8 cellular contexts compared by ENCODE assay signal in the genomic region with DNA sequence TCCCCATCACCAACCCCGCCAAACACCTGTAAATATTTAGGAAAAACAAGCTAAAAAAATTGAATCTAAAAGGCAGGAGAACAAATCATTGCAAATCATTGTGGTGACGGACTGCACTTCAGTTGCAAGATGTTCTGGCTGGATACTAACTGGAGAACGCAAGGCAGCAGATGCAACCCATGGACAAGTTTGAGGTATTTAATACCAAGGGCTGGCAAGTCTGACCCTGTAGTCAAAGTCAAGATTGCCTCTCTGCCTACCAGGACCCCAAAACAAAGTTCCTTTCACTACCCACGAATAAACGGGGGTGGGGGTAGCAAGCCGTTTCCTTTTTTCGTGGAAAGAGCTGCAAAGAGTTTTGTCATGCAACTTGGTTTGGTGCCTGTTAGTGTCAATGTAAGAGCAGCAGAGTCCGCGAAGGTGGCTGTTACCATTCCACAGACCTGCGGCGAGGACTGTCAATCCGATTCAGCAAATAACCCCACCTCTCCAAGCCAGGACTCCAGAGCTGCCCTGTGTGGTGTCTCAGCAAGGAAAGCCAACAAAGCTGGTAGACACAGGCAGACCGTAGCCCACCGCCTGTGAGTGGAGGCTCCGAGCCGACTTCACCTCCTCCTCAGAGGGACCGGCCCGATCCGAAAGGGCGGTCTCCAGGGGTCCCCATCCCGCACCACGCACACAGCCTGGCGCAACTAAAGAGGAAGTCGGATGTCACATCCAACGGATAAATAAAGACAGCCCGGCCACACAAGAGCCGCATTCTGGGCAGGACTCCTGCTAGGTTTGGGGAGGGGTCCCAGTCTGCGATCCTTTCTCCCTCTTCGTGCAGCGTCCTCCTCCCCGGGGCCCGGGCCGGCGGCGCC. TPM values are rescaled to one million over a fixed set of nuclear protein-coding genes. Genes with fewer than 3 reads are reported as not detected.
DNase-seq lines count a peak whose midpoint lies in the region; ATAC-seq and TF ChIP-seq lines count a peak whose summit lies in the region.

No MANE protein-coding gene starts in this region.

- peaks cover 8% of the 10 kb centered on the region for H3K4me1 ChIP-seq in IMR-90 (ENCODE audit: control insufficient read depth, insufficient read depth, low read length)

- TF ChIP-seq CTCF in GM10266 (IDR thresholded peaks at IDR 0.05; ENCODE audit: control insufficient read depth, insufficient read depth, low read depth, missing control alignments) (no peak), IMR-90 (conservative IDR thresholded peaks at IDR 0.05; ENCODE audit: low read depth, low read length) (no peak), activated B cell treated with CpG ODN at 0.5 μM for 24 hours (IDR thresholded peaks at IDR 0.05) (no peak)

- H2BK15ac ChIP-seq in IMR-90 (ENCODE audit: low read depth, low read length): no peak overlapping the region

- peak overlapping the region; percentile 96 for H2AFZ ChIP-seq in IMR-90 (replicated peaks; ENCODE audit: low read length, poor library complexity)

- no peak overlapping the region; the same call in 1 of the 2 replicates for H3K56ac ChIP-seq in IMR-90 (ENCODE audit: extremely low read depth, insufficient read depth, low read length)

- peak overlapping the region; percentile 84 for H3K23ac ChIP-seq in IMR-90 (ENCODE audit: low read depth, low read length)

- peak overlapping the region; percentile 41 for H4K5ac ChIP-seq in IMR-90 (ENCODE audit: low read depth, low read length)

- H3K9ac ChIP-seq in IMR-90 (ENCODE audit: low read depth, low read length): peak overlapping the region; percentile 72

- peak; percentile 60 for DNase-seq in GM10266 (ENCODE audit: extremely low spot score)
- no peak for DNase-seq in IMR-90
- peak; percentile 49 for DNase-seq in activated B cell treated with CpG ODN at 0.5 μM for 24 hours
- peak; percentile 30 for DNase-seq in dermis blood vessel endothelial cell
- DNase-seq in medulla oblongata (ENCODE audit: extremely low spot score): peak; percentile 53
- peak; percentile 44 to 57 for DNase-seq in stimulated activated CD8-positive, alpha-beta memory T cell treated with anti-CD3 and anti-CD28 coated beads, Interleukin-7, amount 100 ng/mL, for 1 hour (ENCODE audit: low read depth in 2 of 2)
- no peak for DNase-seq in HPDE6-E6E7 (ENCODE audit: extremely low spot score)

- peak overlapping the region; percentile 95 for H3K4me3 Mint-ChIP-seq in activated B cell treated with CpG ODN at 0.5 μM for 24 hours

- no peaks in the 10 kb centered on the region for H3K9me3 ChIP-seq in IMR-90 (ENCODE audit: control insufficient read depth, insufficient read depth, low read length)

- in situ Hi-C loops in IMR-90 (cut with MboI; ENCODE audit: low sequenced_read_pairs): loop anchor here (5.0 kb wide), 2 partner anchors 122 to 192 kb away; no protein-coding TSS in a partner anchor

- intact Hi-C loops in IMR-90 (cut with micrococcal nuclease): loop anchor here (2.0 to 10.0 kb wide), 4 partner anchors 68 to 295 kb away; no protein-coding TSS in a partner anchor
- intact Hi-C loops in activated B cell treated with CpG ODN at 0.5 μM for 24 hours (cut with micrococcal nuclease): loop anchor here (1.0 to 5.0 kb wide), 8 partner anchors 17 to 196 kb away; partner anchors contain the start of gene SF3B1

- H2BK5ac ChIP-seq in IMR-90 (ENCODE audit: low read depth, low read length, poor library complexity, severe bottlenecking): no peak overlapping the region

- no peak for TF ChIP-seq RAD21 in IMR-90 (IDR thresholded peaks at IDR 0.05; ENCODE audit: low read length)

- POLR2A ChIA-PET in IMR-90 (lab: Charles Lee; ENCODE audit: unreplicated experiment): no interaction called here
- POLR2A ChIA-PET in activated B cell treated with CpG ODN at 0.5 μM for 24 hours (lab: Charles Lee): interaction anchor here (0.6 to 9.3 kb wide), 31 partner anchors 13 to 1139 kb away, joined by 3 to 173 read pairs (median 7); partner anchors contain the start of genes HSPE1 and STK17B

- H3K9me1 ChIP-seq in IMR-90 (ENCODE audit: insufficient read depth, low read length): no peaks in the 10 kb centered on the region

- H3K36me3 Mint-ChIP-seq in activated B cell treated with CpG ODN at 0.5 μM for 24 hours (ENCODE audit: low read depth): peaks cover 17% of the 10 kb centered on the region

- H3K27me3 Mint-ChIP-seq in activated B cell treated with CpG ODN at 0.5 μM for 24 hours: no peaks in the 10 kb centered on the region

- peaks cover 56% of the 10 kb centered on the region for H3K4me1 Mint-ChIP-seq in activated B cell treated with CpG ODN at 0.5 μM for 24 hours

- no peaks in the 10 kb centered on the region for H3K36me3 ChIP-seq in IMR-90 (ENCODE audit: control insufficient read depth, insufficient read depth, low read length)

- peak overlapping the region; percentile 98 for H3K4me3 ChIP-seq in IMR-90 (ENCODE audit: insufficient read depth, low read depth, low read length)

- peak overlapping the region; percentile 4; the same call in 1 of the 2 replicates for H2BK120ac ChIP-seq in IMR-90 (ENCODE audit: low read depth, low read length)

- peak overlapping the region; percentile 2; the same call in 1 of the 2 replicates for H3K18ac ChIP-seq in IMR-90 (ENCODE audit: low read depth, low read length)

- no peak overlapping the region for H2AK5ac ChIP-seq in IMR-90 (ENCODE audit: low read depth, low read length)

- TF ChIP-seq POLR2A in IMR-90 (IDR thresholded peaks at IDR 0.05; ENCODE audit: low read depth, low read length): no peak

- peaks cover 0 to 10% of the 10 kb centered on the region in 2 experiments; a peak in 2 of 4 replicates for H3K79me1 ChIP-seq in IMR-90 (ENCODE audit: low read depth in 1 of 2, low read length in 2 of 2)

- H3K4me2 ChIP-seq in IMR-90 (ENCODE audit: low read depth, low read length): peak overlapping the region; percentile 83

- no peaks in the 10 kb centered on the region for H3K9me3 Mint-ChIP-seq in activated B cell treated with CpG ODN at 0.5 μM for 24 hours

- peak overlapping the region; percentile 44 for H3K14ac ChIP-seq in IMR-90 (replicated peaks; ENCODE audit: low read depth, low read length)

- H4K91ac ChIP-seq in IMR-90 (ENCODE audit: insufficient read depth, low read depth, low read length): no peak overlapping the region

- H3K27ac ChIP-seq in IMR-90 (ENCODE audit: insufficient read depth, low read length): peak overlapping the region; percentile 8; the same call in 1 of the 2 replicates

- no peaks in the 10 kb centered on the region for H4K20me1 ChIP-seq in IMR-90 (ENCODE audit: insufficient read depth, low read length)

- H3K27me3 ChIP-seq in IMR-90 (ENCODE audit: control insufficient read depth, insufficient read depth, low read length): no peaks in the 10 kb centered on the region; the same call in 1 of the 2 replicates

- dilution Hi-C loops in IMR-90 (cut with HindIII; ENCODE audit: low sequenced_read_pairs, unreplicated experiment): no loop called here

- H3K27ac Mint-ChIP-seq in activated B cell treated with CpG ODN at 0.5 μM for 24 hours: peak overlapping the region; percentile 95

- no peak overlapping the region for H2BK20ac ChIP-seq in IMR-90 (ENCODE audit: low read depth, low read length)

- 90% methylated on average over 2 of the region's 35 CpGs; no CpG with 5 or more reads in 1 of the 2 experiments for WGBS in IMR-90 (ENCODE audit: extremely low coverage in 2 of 2, insufficient read length in 1 of 2), 2 experiments

- ATAC-seq in IMR-90 (ENCODE audit: low read depth) (peak; percentile 2), activated B cell treated with CpG ODN at 0.5 μM for 24 hours (ENCODE audit: low read depth) (peak; percentile 9), GM19035 (IDR thresholded peaks at IDR 0.05; ENCODE audit: unreplicated experiment) (no peak)

- peak overlapping the region; percentile 60 for H3K4ac ChIP-seq in IMR-90 (ENCODE audit: low read depth, low read length)

- H4K8ac ChIP-seq in IMR-90 (ENCODE audit: low read depth in 2 of 2, low read length in 2 of 2): peak overlapping the region in 1 of 2 experiments; percentile 58; a peak in 1 of 4 replicates

- peak overlapping the region; percentile 71 for H2AK9ac ChIP-seq in IMR-90 (replicated peaks; ENCODE audit: low read depth, low read length, poor library complexity)

- CTCF ChIA-PET in IMR-90 (lab: Yijun Ruan, JAX): interaction anchor here (1.0 to 2.5 kb wide), 4 partner anchors 126 to 196 kb away, joined by 3 to 8 read pairs (median 4); no protein-coding TSS in a partner anchor
- CTCF ChIA-PET in activated B cell treated with CpG ODN at 0.5 μM for 24 hours (lab: Charles Lee): interaction anchor here (0.6 to 8.2 kb wide), 13 partner anchors 14 to 199 kb away, joined by 3 to 110 read pairs (median 8); no protein-coding TSS in a partner anchor

- BruUV-seq in IMR-90 (replicated peaks; lab: Mats Ljungman, UMichigan): no TSS peak

TF ChIP-seq in IMR-90, 13 proteins besides CTCF, POLR2A, EP300 and RAD21:
- TF ChIP-seq RFX5 (IDR thresholded peaks at IDR 0.05; ENCODE audit: low read depth, low read length) (no peak), BHLHE40 (IDR thresholded peaks at IDR 0.05; ENCODE audit: low read depth, low read length) (no peak), SMC3 (IDR thresholded peaks at IDR 0.05; ENCODE audit: low read depth, low read length) (no peak), MAZ (IDR thresholded peaks at IDR 0.05; ENCODE audit: borderline replicate concordance, low read depth, low read length) (no peak), MAFK (IDR thresholded peaks at IDR 0.05; ENCODE audit: low read depth, low read length) (no peak), MXI1 (IDR thresholded peaks at IDR 0.05; ENCODE audit: borderline replicate concordance, low read depth, low read length) (no peak), FOS (IDR thresholded peaks at IDR 0.05; ENCODE audit: low read depth, low read length) (no peak)
- TF ChIP-seq, protein P1, sequence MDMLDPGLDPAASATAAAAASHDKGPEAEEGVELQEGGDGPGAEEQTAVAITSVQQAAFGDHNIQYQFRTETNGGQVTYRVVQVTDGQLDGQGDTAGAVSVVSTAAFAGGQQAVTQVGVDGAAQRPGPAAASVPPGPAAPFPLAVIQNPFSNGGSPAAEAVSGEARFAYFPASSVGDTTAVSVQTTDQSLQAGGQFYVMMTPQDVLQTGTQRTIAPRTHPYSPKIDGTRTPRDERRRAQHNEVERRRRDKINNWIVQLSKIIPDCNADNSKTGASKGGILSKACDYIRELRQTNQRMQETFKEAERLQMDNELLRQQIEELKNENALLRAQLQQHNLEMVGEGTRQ (IDR thresholded peaks at IDR 0.05; ENCODE audit: low read depth, low read length): no peak

RNA-seq across cellular contexts. Expression of gene ANKRD44, which starts 1.0 kb away (rescaled TPM):
- total RNA-seq in IMR-90 (2012; rRNA removed) (11.7 and 15.6 TPM in 2 replicates), activated B cell treated with CpG ODN at 0.5 μM for 24 hours (154 and 185 TPM in 2 replicates), dermis blood vessel endothelial cell (5.6 and 7.6 TPM in 2 replicates)
- polyA plus RNA-seq in IMR-90 (2012; rRNA removed): 5.2 and 22.8 TPM in 2 replicates
- polyA plus RNA-seq in IMR-90 (2012; cell fraction: cytosol; rRNA removed): 1.3 and 1.7 TPM in 2 replicates
- polyA plus RNA-seq in IMR-90 (2012; cell fraction: nucleus; rRNA removed; ENCODE audit: low replicate concordance): 3.8 and 11.8 TPM in 2 replicates

Comparison
In these comparisons a context has a peak if more than half of its experiments do, and no peak if none do; other contexts are left out.
1. DNase-seq: peak in GM10266 (single experiment), activated B cell treated with CpG ODN at 0.5 μM for 24 hours (single experiment), dermis blood vessel endothelial cell (single experiment), medulla oblongata (single experiment) and stimulated activated CD8-positive, alpha-beta memory T cell treated with anti-CD3 and anti-CD28 coated beads, Interleukin-7, amount 100 ng/mL, for 1 hour (2 of 2); none in IMR-90 (single experiment) and HPDE6-E6E7 (single experiment).